In genomic region chr5:67014957-67015400, GRCh38 we compare ENCODE assay signal across 11 cellular contexts.
A peak's percentile ranks its signal among the peaks of the same experiment; 100 is the strongest.
DNase-seq lines count a peak whose midpoint lies in the region; ATAC-seq and TF ChIP-seq lines count a peak whose summit lies in the region.
"Had no signal": no experiment of that assay in that cellular context is flagged by ENCODE, and none has a peak within 500 bp of the region (broad histone marks: within the 10 kb centered on the region; RNA-seq: fewer than 3 reads in every experiment).

No MANE protein-coding gene starts in this region.

- no peaks in the 10 kb centered on the region for H3K9me3 Mint-ChIP-seq in CD14-positive monocyte
- no peaks in the 10 kb centered on the region for H3K9me3 Mint-ChIP-seq in activated naive CD4-positive, alpha-beta T cell treated with anti-CD3 and anti-CD28 coated beads, Interleukin-2, amount 10 ng/mL, durations not matched to agents 7 days and 5 days

- intact Hi-C loops in CD14-positive monocyte (cut with micrococcal nuclease): no loop called here
- intact Hi-C loops in adrenal gland (cut with DNase I): no loop called here
- intact Hi-C loops in prostate gland (cut with DNase I): no loop called here

- H3K27me3 Mint-ChIP-seq in CD14-positive monocyte (ENCODE audit: low read depth in 3 of 3): peaks cover 0 to 2% (median 1%) of the 10 kb centered on the region in 3 donors
- no peaks in the 10 kb centered on the region for H3K27me3 Mint-ChIP-seq in activated naive CD4-positive, alpha-beta T cell treated with anti-CD3 and anti-CD28 coated beads, Interleukin-2, amount 10 ng/mL, durations not matched to agents 7 days and 5 days

- 22 to 32% (median 29%) methylated on average over 3 of the region's 3 CpGs for WGBS in adrenal gland, 4 donors
- 12% methylated on average over 3 of the region's 3 CpGs for WGBS in prostate gland

- ATAC-seq in GM21576 (IDR thresholded peaks at IDR 0.05; ENCODE audit: unreplicated experiment) (no peak), HG03565 (IDR thresholded peaks at IDR 0.05; ENCODE audit: unreplicated experiment) (no peak)

- no peak for DNase-seq in CD14-positive monocyte (ENCODE audit: low spot score)
- DNase-seq in adrenal gland: no peak
- peak; percentile 87 for DNase-seq in glomerular endothelial cell (ENCODE audit: extremely low read depth, low read depth, low spot score)
- peak; percentile 27 for DNase-seq in prostate gland (ENCODE audit: low spot score)
- DNase-seq in NCI-H1105 treated with DMSO at 0.1 percent for 48 hours (lab: John Stamatoyannopoulos, UW): no peak
- no peak for DNase-seq in activated naive CD4-positive, alpha-beta T cell treated with anti-CD3 and anti-CD28 coated beads, Interleukin-2, amount 10 ng/mL, durations not matched to agents 7 days and 5 days
- DNase-seq: central memory CD4-positive, alpha-beta T cell; NCI-H510A had no signal

- peak overlapping the region in 1 of 7 donors; percentile 55 for H3K27ac Mint-ChIP-seq in CD14-positive monocyte
- no peak overlapping the region for H3K27ac Mint-ChIP-seq in activated naive CD4-positive, alpha-beta T cell treated with anti-CD3 and anti-CD28 coated beads, Interleukin-2, amount 10 ng/mL, durations not matched to agents 7 days and 5 days

- peaks cover 27% of the 10 kb centered on the region for H3K4me1 Mint-ChIP-seq in CD14-positive monocyte
- peaks cover 30% of the 10 kb centered on the region for H3K4me1 Mint-ChIP-seq in activated naive CD4-positive, alpha-beta T cell treated with anti-CD3 and anti-CD28 coated beads, Interleukin-2, amount 10 ng/mL, durations not matched to agents 7 days and 5 days

- TF ChIP-seq POLR2A in adrenal gland (IDR thresholded peaks at IDR 0.05): peak in 1 of 2 donors; percentile 33
- TF ChIP-seq POLR2A in prostate gland (IDR thresholded peaks at IDR 0.05): no peak

- H3K9me3 ChIP-seq in adrenal gland (replicated peaks in 1 of 3): no peaks in the 10 kb centered on the region
- H3K9me3 ChIP-seq in prostate gland: no peaks in the 10 kb centered on the region
- H3K9me3 ChIP-seq: BE2C had no signal

- H3K27me3 ChIP-seq in adrenal gland (no peaks in the 10 kb centered on the region), prostate gland (replicated peaks; ENCODE audit: insufficient read depth) (no peaks in the 10 kb centered on the region)
- H3K27me3 ChIP-seq: BE2C had no signal

- H3K4me3 Mint-ChIP-seq in CD14-positive monocyte: peak overlapping the region; percentile 65 to 85
- H3K4me3 Mint-ChIP-seq in activated naive CD4-positive, alpha-beta T cell treated with anti-CD3 and anti-CD28 coated beads, Interleukin-2, amount 10 ng/mL, durations not matched to agents 7 days and 5 days: no peak overlapping the region

- no peaks in the 10 kb centered on the region for H3K36me3 Mint-ChIP-seq in CD14-positive monocyte
- peaks cover 10% of the 10 kb centered on the region for H3K36me3 Mint-ChIP-seq in activated naive CD4-positive, alpha-beta T cell treated with anti-CD3 and anti-CD28 coated beads, Interleukin-2, amount 10 ng/mL, durations not matched to agents 7 days and 5 days

- H3K4me3 ChIP-seq in adrenal gland (peak overlapping the region in 2 of 4 donors; percentile 1 to 23), prostate gland (peak overlapping the region; percentile 0 to 20)

- H3K36me3 ChIP-seq in adrenal gland (replicated peaks in 1 of 2) (no peaks in the 10 kb centered on the region), prostate gland (no peaks in the 10 kb centered on the region)
- H3K36me3 ChIP-seq: BE2C had no signal

- H3K4me1 ChIP-seq in adrenal gland (replicated peaks in 1 of 2): peaks cover 22 to 46% of the 10 kb centered on the region in 2 donors
- H3K4me1 ChIP-seq in prostate gland (replicated peaks): peaks cover 3% of the 10 kb centered on the region

- TF ChIP-seq CTCF in CD14-positive monocyte (IDR thresholded peaks at IDR 0.05) (no peak), adrenal gland (IDR thresholded peaks at IDR 0.05) (no peak), prostate gland (IDR thresholded peaks at IDR 0.05) (no peak)

- CTCF ChIA-PET in activated naive CD4-positive, alpha-beta T cell treated with anti-CD3 and anti-CD28 coated beads, Interleukin-2, amount 10 ng/mL, durations not matched to agents 7 days and 5 days (lab: Charles Lee): interaction anchor here (1.1 kb wide), 1 partner anchor 11 kb away, joined by 3 read pairs; no protein-coding TSS in a partner anchor

- H3K27ac ChIP-seq in adrenal gland (peak overlapping the region; percentile 34 to 70 (median 44)), prostate gland (peak overlapping the region; percentile 60 to 69)

Comparison
In these comparisons a context has a peak if more than half of its experiments do, and no peak if none do; other contexts are left out.
1. DNase-seq: peak in glomerular endothelial cell (single experiment) and prostate gland (single experiment); none in CD14-positive monocyte (single experiment), adrenal gland (0 of 7), NCI-H1105 treated with DMSO at 0.1 percent for 48 hours (single experiment) and activated naive CD4-positive, alpha-beta T cell treated with anti-CD3 and anti-CD28 coated beads, Interleukin-2, amount 10 ng/mL, durations not matched to agents 7 days and 5 days (single experiment).